ENCODE assay signal across 10 cellular contexts in genomic region chr11:129323896-129324522, GRCh38. TPM values are rescaled to one million over a fixed set of nuclear protein-coding genes. Genes with fewer than 3 reads are reported as not detected.
DNase-seq lines count a peak whose midpoint lies in the region; ATAC-seq and TF ChIP-seq lines count a peak whose summit lies in the region.
"Had no signal": no experiment of that assay in that cellular context is flagged by ENCODE, and none has a peak within 500 bp of the region (broad histone marks: within the 10 kb centered on the region; RNA-seq: fewer than 3 reads in every experiment).

No MANE protein-coding gene starts in this region.

- CTCF ChIA-PET in activated CD8-positive, alpha-beta T cell treated with anti-CD3 and anti-CD28 coated beads for 36 hours (lab: Charles Lee): no interaction called here
- CTCF ChIA-PET in RWPE1 (lab: Yijun Ruan, JAX): interaction anchor here (0.6 to 0.8 kb wide), 2 partner anchors 8 to 547 kb away, joined by 5 to 6 read pairs; no protein-coding TSS in a partner anchor

- H3K27ac ChIP-seq in body of pancreas (peak overlapping the region; percentile 60 to 83 (median 76)), lung (ENCODE audit: low read depth in 1 of 2, low read length in 1 of 2) (peak overlapping the region in 1 of 2 donors; percentile 87), RWPE1 (no peak overlapping the region)

- no peak for DNase-seq in Right ventricle myocardium inferior (ENCODE audit: missing footprints)
- DNase-seq in cardiac septum (ENCODE audit: low spot score): no peak
- DNase-seq in body of pancreas: peak; percentile 66 to 85 (median 70)
- DNase-seq in lung (ENCODE audit: low spot score): peak; percentile 69
- DNase-seq in activated T-cell treated with anti-CD3 and anti-CD28 coated beads, Interleukin-2, amount 50 U/mL, for 72 hours: no peak
- no peak for DNase-seq in activated CD8-positive, alpha-beta T cell treated with anti-CD3 and anti-CD28 coated beads for 36 hours
- DNase-seq in RWPE1 (ENCODE audit: low spot score): no peak
- DNase-seq: NK-92 treated with Interleukin-12 subunit alpha and Interleukin-12 subunit beta, amount 100 ng/mL, for 24 hours had no signal

- intact Hi-C loops in Right ventricle myocardium inferior (cut with DNase I) (no loop called here), cardiac septum (cut with DNase I) (no loop called here), body of pancreas (cut with DNase I) (loop anchor here (10.0 kb wide), 1 partner anchor 49 kb away; no protein-coding TSS in a partner anchor)
- intact Hi-C loops in activated CD8-positive, alpha-beta T cell treated with anti-CD3 and anti-CD28 coated beads for 36 hours (cut with micrococcal nuclease): no loop called here

- peaks cover 6% of the 10 kb centered on the region for H3K27me3 Mint-ChIP-seq in activated T-cell treated with anti-CD3 and anti-CD28 coated beads, Interleukin-2, amount 50 U/mL, for 72 hours (ENCODE audit: low read depth)
- H3K27me3 Mint-ChIP-seq in activated CD8-positive, alpha-beta T cell treated with anti-CD3 and anti-CD28 coated beads for 36 hours: no peaks in the 10 kb centered on the region

- 29 to 35% methylated on average over 14 of the region's 14 CpGs for WGBS in body of pancreas, 2 donors
- 25 to 31% methylated on average over 14 of the region's 14 CpGs for WGBS in lung, 2 donors

- H3K9me3 ChIP-seq in body of pancreas (no peaks in the 10 kb centered on the region), lung (ENCODE audit: control insufficient read depth in 2 of 2, insufficient read depth in 1 of 2, low read length in 1 of 2) (no peaks in the 10 kb centered on the region)

- H3K4me1 ChIP-seq in body of pancreas (peaks cover 47% of the 10 kb centered on the region), lung (ENCODE audit: control insufficient read depth in 2 of 2, insufficient read depth in 2 of 2, low read length in 2 of 2) (peaks cover 0 to 9% of the 10 kb centered on the region in 2 donors)

- ATAC-seq in Right ventricle myocardium inferior (peak; percentile 90), body of pancreas (peak; percentile 90), lung (ENCODE audit: insufficient read depth, low FRiP score) (peak; percentile 86), HG02759 (IDR thresholded peaks at IDR 0.05; ENCODE audit: unreplicated experiment) (no peak)
- no peak for ATAC-seq in activated T-cell treated with anti-CD3 and anti-CD28 coated beads, Interleukin-2, amount 50 U/mL, for 72 hours (replicated peaks in 1 of 2)
- no peak for ATAC-seq in activated CD8-positive, alpha-beta T cell treated with anti-CD3 and anti-CD28 coated beads for 36 hours

- H3K27me3 ChIP-seq in body of pancreas (no peaks in the 10 kb centered on the region), lung (ENCODE audit: control insufficient read depth, insufficient read depth) (no peaks in the 10 kb centered on the region)

- no peaks in the 10 kb centered on the region for H3K9me3 Mint-ChIP-seq in activated T-cell treated with anti-CD3 and anti-CD28 coated beads, Interleukin-2, amount 50 U/mL, for 72 hours
- no peaks in the 10 kb centered on the region for H3K9me3 Mint-ChIP-seq in activated CD8-positive, alpha-beta T cell treated with anti-CD3 and anti-CD28 coated beads for 36 hours

- no peak overlapping the region for H3K27ac Mint-ChIP-seq in activated T-cell treated with anti-CD3 and anti-CD28 coated beads, Interleukin-2, amount 50 U/mL, for 72 hours
- H3K27ac Mint-ChIP-seq in activated CD8-positive, alpha-beta T cell treated with anti-CD3 and anti-CD28 coated beads for 36 hours: no peak overlapping the region

- POLR2A ChIA-PET in activated CD8-positive, alpha-beta T cell treated with anti-CD3 and anti-CD28 coated beads for 36 hours (lab: Charles Lee): no interaction called here
- POLR2A ChIA-PET in RWPE1 (lab: Yijun Ruan, JAX; ENCODE audit: low non-redundant PET): no interaction called here

- H3K36me3 Mint-ChIP-seq in activated T-cell treated with anti-CD3 and anti-CD28 coated beads, Interleukin-2, amount 50 U/mL, for 72 hours (ENCODE audit: insufficient read depth in 2 of 2): no peaks in the 10 kb centered on the region
- no peaks in the 10 kb centered on the region for H3K36me3 Mint-ChIP-seq in activated CD8-positive, alpha-beta T cell treated with anti-CD3 and anti-CD28 coated beads for 36 hours (ENCODE audit: low read depth)

- no peak overlapping the region for H3K4me3 Mint-ChIP-seq in activated T-cell treated with anti-CD3 and anti-CD28 coated beads, Interleukin-2, amount 50 U/mL, for 72 hours
- no peak overlapping the region for H3K4me3 Mint-ChIP-seq in activated CD8-positive, alpha-beta T cell treated with anti-CD3 and anti-CD28 coated beads for 36 hours

- TF ChIP-seq CTCF in body of pancreas (IDR thresholded peaks at IDR 0.05) (no peak), lung (IDR thresholded peaks at IDR 0.05; ENCODE audit: control extremely low read depth, extremely low read depth) (no peak), RWPE1 (conservative IDR thresholded peaks at IDR 0.05; ENCODE audit: low read depth) (no peak)
- TF ChIP-seq CTCF in activated CD8-positive, alpha-beta T cell treated with anti-CD3 and anti-CD28 coated beads for 36 hours (IDR thresholded peaks at IDR 0.05): no peak

- peak in 2 of 3 donors; percentile 31 to 45 for TF ChIP-seq POLR2A in body of pancreas (IDR thresholded peaks at IDR 0.05)

- no peaks in the 10 kb centered on the region for H3K36me3 ChIP-seq in body of pancreas (replicated peaks in 1 of 2; ENCODE audit: insufficient read depth in 1 of 2, low read depth in 2 of 2)
- H3K36me3 ChIP-seq in lung (ENCODE audit: control insufficient read depth in 2 of 2, insufficient read depth in 2 of 2, low read length in 2 of 2): no peaks in the 10 kb centered on the region

- no peaks in the 10 kb centered on the region for H3K4me1 Mint-ChIP-seq in activated T-cell treated with anti-CD3 and anti-CD28 coated beads, Interleukin-2, amount 50 U/mL, for 72 hours (ENCODE audit: low read depth)
- H3K4me1 Mint-ChIP-seq in activated CD8-positive, alpha-beta T cell treated with anti-CD3 and anti-CD28 coated beads for 36 hours (ENCODE audit: low read depth): no peaks in the 10 kb centered on the region

- no peak overlapping the region for H3K4me3 ChIP-seq in body of pancreas
- H3K4me3 ChIP-seq in lung: no peak overlapping the region

RNA-seq across cellular contexts. Expression of gene BARX2, which starts 51.6 kb away (rescaled TPM):
- total RNA-seq in Right ventricle myocardium inferior (not detected), cardiac septum (not detected), body of pancreas (1 to 10 TPM; 1.8 to 6.6 TPM), lung (1 to 10 TPM in 1 of 2 donors, under 1 TPM in 1; 0.74 to 1.1 TPM)
- under 1 TPM; 0.39 to 0.76 TPM for polyA plus RNA-seq in lung
- total RNA-seq in activated T-cell treated with anti-CD3 and anti-CD28 coated beads, Interleukin-2, amount 50 U/mL, for 72 hours: 1 to 10 TPM; 4.1 to 5.8 TPM
- not detected for total RNA-seq in activated CD8-positive, alpha-beta T cell treated with anti-CD3 and anti-CD28 coated beads for 36 hours
- polyA plus RNA-seq: neural cell had no signal

Comparison
In these comparisons a context has a peak if more than half of its experiments do, and no peak if none do; other contexts are left out.
1. ATAC-seq: peak in Right ventricle myocardium inferior (single experiment), body of pancreas (single experiment) and lung (single experiment); none in activated T-cell treated with anti-CD3 and anti-CD28 coated beads, Interleukin-2, amount 50 U/mL, for 72 hours (0 of 2), HG02759 (single experiment) and activated CD8-positive, alpha-beta T cell treated with anti-CD3 and anti-CD28 coated beads for 36 hours (single experiment).
2. DNase-seq: peak in body of pancreas (4 of 4) and lung (single experiment); none in Right ventricle myocardium inferior (single experiment), cardiac septum (single experiment), activated T-cell treated with anti-CD3 and anti-CD28 coated beads, Interleukin-2, amount 50 U/mL, for 72 hours (0 of 2), activated CD8-positive, alpha-beta T cell treated with anti-CD3 and anti-CD28 coated beads for 36 hours (single experiment) and RWPE1 (single experiment).